In genomic region chr5:178477224-178478201, GRCh38 we compare ENCODE assay signal across 18 cellular contexts.
DNase-seq lines count a peak whose midpoint lies in the region; ATAC-seq and TF ChIP-seq lines count a peak whose summit lies in the region.
"Had no signal": no experiment of that assay in that cellular context is flagged by ENCODE, and none has a peak within 500 bp of the region (broad histone marks: within the 10 kb centered on the region; RNA-seq: fewer than 3 reads in every experiment).

No MANE protein-coding gene starts in this region.

- H3K27me3 Mint-ChIP-seq in CD14-positive monocyte (ENCODE audit: low read depth in 3 of 3) = peaks cover 0 to 5% (median 1%) of the 10 kb centered on the region in 3 donors
- H3K27me3 Mint-ChIP-seq in brain = peaks cover 18% of the 10 kb centered on the region
- no peaks in the 10 kb centered on the region for H3K27me3 Mint-ChIP-seq in nephron (ENCODE audit: low read depth)
- no peaks in the 10 kb centered on the region for H3K27me3 Mint-ChIP-seq in progenitor cell of endocrine pancreas
- no peaks in the 10 kb centered on the region for H3K27me3 Mint-ChIP-seq in activated CD4-positive, alpha-beta T cell treated with anti-CD3 and anti-CD28 coated beads, Interleukin-2, amount 10 ng/mL, durations not matched to agents 7 days and 5 days

- H3K4me1 Mint-ChIP-seq in CD14-positive monocyte (peaks cover 59% of the 10 kb centered on the region), brain (peaks cover 15% of the 10 kb centered on the region), nephron (peaks cover 25% of the 10 kb centered on the region), progenitor cell of endocrine pancreas (ENCODE audit: low read depth) (peaks cover 17% of the 10 kb centered on the region)
- H3K4me1 Mint-ChIP-seq in activated CD4-positive, alpha-beta T cell treated with anti-CD3 and anti-CD28 coated beads, Interleukin-2, amount 10 ng/mL, durations not matched to agents 7 days and 5 days = peaks cover 9% of the 10 kb centered on the region

- ATAC-seq in SK-N-SH treated with all-trans-retinoic acid at 6 μM for 48 hours (no peak), HG02885 (IDR thresholded peaks at IDR 0.05; ENCODE audit: poor library complexity, unreplicated experiment) (no peak)

- CTCF ChIA-PET in activated CD4-positive, alpha-beta T cell treated with anti-CD3 and anti-CD28 coated beads, Interleukin-2, amount 10 ng/mL, durations not matched to agents 7 days and 5 days (lab: Charles Lee) = no interaction called here

- H3K36me3 Mint-ChIP-seq in CD14-positive monocyte (peaks cover 0 to 2% of the 10 kb centered on the region in 2 donors), brain (no peaks in the 10 kb centered on the region), nephron (ENCODE audit: low read depth) (peaks cover 4% of the 10 kb centered on the region), progenitor cell of endocrine pancreas (ENCODE audit: insufficient read depth) (peaks cover 1% of the 10 kb centered on the region)
- no peaks in the 10 kb centered on the region for H3K36me3 Mint-ChIP-seq in activated CD4-positive, alpha-beta T cell treated with anti-CD3 and anti-CD28 coated beads, Interleukin-2, amount 10 ng/mL, durations not matched to agents 7 days and 5 days (ENCODE audit: low read depth)

- no peak for TF ChIP-seq CTCF in CD14-positive monocyte (IDR thresholded peaks at IDR 0.05)
- TF ChIP-seq CTCF in brain (conservative IDR thresholded peaks at IDR 0.05) = no peak
- no peak for TF ChIP-seq CTCF in nephron (IDR thresholded peaks at IDR 0.05; ENCODE audit: unreplicated experiment in 3 of 3)
- TF ChIP-seq CTCF in progenitor cell of endocrine pancreas (IDR thresholded peaks at IDR 0.05; ENCODE audit: unreplicated experiment) = no peak

- POLR2A ChIA-PET in activated CD4-positive, alpha-beta T cell treated with anti-CD3 and anti-CD28 coated beads, Interleukin-2, amount 10 ng/mL, durations not matched to agents 7 days and 5 days (lab: Charles Lee) = no interaction called here

- H3K9me3 Mint-ChIP-seq in CD14-positive monocyte (no peaks in the 10 kb centered on the region), brain (peaks cover 0 to 17% (median 6%) of the 10 kb centered on the region in 5 experiments), nephron (peaks cover 11% of the 10 kb centered on the region), progenitor cell of endocrine pancreas (ENCODE audit: low read depth) (peaks cover 8% of the 10 kb centered on the region)
- H3K9me3 Mint-ChIP-seq in activated CD4-positive, alpha-beta T cell treated with anti-CD3 and anti-CD28 coated beads, Interleukin-2, amount 10 ng/mL, durations not matched to agents 7 days and 5 days = no peaks in the 10 kb centered on the region

- intact Hi-C loops in CD14-positive monocyte (cut with micrococcal nuclease) = no loop called here

- H3K27ac Mint-ChIP-seq in CD14-positive monocyte (peak overlapping the region; percentile 76 to 95 (median 88)), brain (peak overlapping the region in 3 of 5 experiments; percentile 17 to 45 (median 28)), nephron (peak overlapping the region; percentile 12 to 67 (median 47)), progenitor cell of endocrine pancreas (no peak overlapping the region)
- no peak overlapping the region for H3K27ac Mint-ChIP-seq in activated CD4-positive, alpha-beta T cell treated with anti-CD3 and anti-CD28 coated beads, Interleukin-2, amount 10 ng/mL, durations not matched to agents 7 days and 5 days

- H3K4me3 Mint-ChIP-seq in CD14-positive monocyte = peak overlapping the region; percentile 68 to 71
- H3K4me3 Mint-ChIP-seq in brain = no peak overlapping the region
- H3K4me3 Mint-ChIP-seq in nephron = no peak overlapping the region
- H3K4me3 Mint-ChIP-seq in progenitor cell of endocrine pancreas (ENCODE audit: low read depth) = no peak overlapping the region
- no peak overlapping the region for H3K4me3 Mint-ChIP-seq in activated CD4-positive, alpha-beta T cell treated with anti-CD3 and anti-CD28 coated beads, Interleukin-2, amount 10 ng/mL, durations not matched to agents 7 days and 5 days

- DNase-seq in CD14-positive monocyte (ENCODE audit: low spot score) (no peak), NOMO-1 treated with DMSO at 0.1 percent for 48 hours (lab: John Stamatoyannopoulos, UW; ENCODE audit: unreplicated experiment) (peak; percentile 93), progenitor cell of endocrine pancreas (ENCODE audit: low spot score, unreplicated experiment) (no peak)
- DNase-seq in activated CD4-positive, alpha-beta T cell treated with anti-CD3 and anti-CD28 coated beads, Interleukin-2, amount 10 ng/mL, durations not matched to agents 7 days and 5 days = no peak
- DNase-seq: ACHN; activated CD4-positive, CD25-positive, alpha-beta regulatory T cell treated with anti-CD3 and anti-CD28 coated beads, Interleukin-2, amount 50 U/mL, for 72 hours; activated effector memory CD4-positive, alpha-beta T cell treated with anti-CD3 and anti-CD28 coated beads, Interleukin-2, amount 50 U/mL, for 16 hours; effector CD8-positive, alpha-beta T cell; heart right ventricle; islet precursor cell; MG63; NCI-H2029 treated with DMSO at 0.1 percent for 48 hours; NCI-H526; T-helper 1 cell had no signal

TF ChIP-seq in SK-N-SH treated with all-trans-retinoic acid at 6 μM for 48 hours, 23 proteins besides CTCF, POLR2A, EP300 and RAD21 (continues in another document):
- TF ChIP-seq SNAI2 (CRISPR knock-in tag; IDR thresholded peaks at IDR 0.05) = no peak
- TF ChIP-seq TOX (CRISPR knock-in tag; IDR thresholded peaks at IDR 0.05; ENCODE audit: borderline replicate concordance) = no peak
- no peak for TF ChIP-seq TCF4 (CRISPR knock-in tag; IDR thresholded peaks at IDR 0.05; ENCODE audit: borderline replicate concordance)
- TF ChIP-seq ZFP30 (CRISPR knock-in tag; IDR thresholded peaks at IDR 0.05) = no peak
- TF ChIP-seq, protein P1, sequence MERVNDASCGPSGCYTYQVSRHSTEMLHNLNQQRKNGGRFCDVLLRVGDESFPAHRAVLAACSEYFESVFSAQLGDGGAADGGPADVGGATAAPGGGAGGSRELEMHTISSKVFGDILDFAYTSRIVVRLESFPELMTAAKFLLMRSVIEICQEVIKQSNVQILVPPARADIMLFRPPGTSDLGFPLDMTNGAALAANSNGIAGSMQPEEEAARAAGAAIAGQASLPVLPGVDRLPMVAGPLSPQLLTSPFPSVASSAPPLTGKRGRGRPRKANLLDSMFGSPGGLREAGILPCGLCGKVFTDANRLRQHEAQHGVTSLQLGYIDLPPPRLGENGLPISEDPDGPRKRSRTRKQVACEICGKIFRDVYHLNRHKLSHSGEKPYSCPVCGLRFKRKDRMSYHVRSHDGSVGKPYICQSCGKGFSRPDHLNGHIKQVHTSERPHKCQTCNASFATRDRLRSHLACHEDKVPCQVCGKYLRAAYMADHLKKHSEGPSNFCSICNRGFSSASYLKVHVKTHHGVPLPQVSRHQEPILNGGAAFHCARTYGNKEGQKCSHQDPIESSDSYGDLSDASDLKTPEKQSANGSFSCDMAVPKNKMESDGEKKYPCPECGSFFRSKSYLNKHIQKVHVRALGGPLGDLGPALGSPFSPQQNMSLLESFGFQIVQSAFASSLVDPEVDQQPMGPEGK (CRISPR knock-in tag; IDR thresholded peaks at IDR 0.05; ENCODE audit: borderline replicate concordance) = no peak
- TF ChIP-seq, protein P2, sequence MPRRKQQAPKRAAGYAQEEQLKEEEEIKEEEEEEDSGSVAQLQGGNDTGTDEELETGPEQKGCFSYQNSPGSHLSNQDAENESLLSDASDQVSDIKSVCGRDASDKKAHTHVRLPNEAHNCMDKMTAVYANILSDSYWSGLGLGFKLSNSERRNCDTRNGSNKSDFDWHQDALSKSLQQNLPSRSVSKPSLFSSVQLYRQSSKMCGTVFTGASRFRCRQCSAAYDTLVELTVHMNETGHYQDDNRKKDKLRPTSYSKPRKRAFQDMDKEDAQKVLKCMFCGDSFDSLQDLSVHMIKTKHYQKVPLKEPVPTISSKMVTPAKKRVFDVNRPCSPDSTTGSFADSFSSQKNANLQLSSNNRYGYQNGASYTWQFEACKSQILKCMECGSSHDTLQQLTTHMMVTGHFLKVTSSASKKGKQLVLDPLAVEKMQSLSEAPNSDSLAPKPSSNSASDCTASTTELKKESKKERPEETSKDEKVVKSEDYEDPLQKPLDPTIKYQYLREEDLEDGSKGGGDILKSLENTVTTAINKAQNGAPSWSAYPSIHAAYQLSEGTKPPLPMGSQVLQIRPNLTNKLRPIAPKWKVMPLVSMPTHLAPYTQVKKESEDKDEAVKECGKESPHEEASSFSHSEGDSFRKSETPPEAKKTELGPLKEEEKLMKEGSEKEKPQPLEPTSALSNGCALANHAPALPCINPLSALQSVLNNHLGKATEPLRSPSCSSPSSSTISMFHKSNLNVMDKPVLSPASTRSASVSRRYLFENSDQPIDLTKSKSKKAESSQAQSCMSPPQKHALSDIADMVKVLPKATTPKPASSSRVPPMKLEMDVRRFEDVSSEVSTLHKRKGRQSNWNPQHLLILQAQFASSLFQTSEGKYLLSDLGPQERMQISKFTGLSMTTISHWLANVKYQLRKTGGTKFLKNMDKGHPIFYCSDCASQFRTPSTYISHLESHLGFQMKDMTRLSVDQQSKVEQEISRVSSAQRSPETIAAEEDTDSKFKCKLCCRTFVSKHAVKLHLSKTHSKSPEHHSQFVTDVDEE (CRISPR knock-in tag; IDR thresholded peaks at IDR 0.05) = no peak
- TF ChIP-seq GLIS3 (CRISPR knock-in tag; IDR thresholded peaks at IDR 0.05) = no peak
- no peak for TF ChIP-seq PPARA (CRISPR knock-in tag; IDR thresholded peaks at IDR 0.05; ENCODE audit: borderline replicate concordance)
- no peak for TF ChIP-seq CSRNP3 (CRISPR knock-in tag; IDR thresholded peaks at IDR 0.05)
- TF ChIP-seq ZNF70 (CRISPR knock-in tag; IDR thresholded peaks at IDR 0.05) = no peak
- no peak for TF ChIP-seq OSR1 (CRISPR knock-in tag; IDR thresholded peaks at IDR 0.05)
- no peak for TF ChIP-seq ARNTL (CRISPR knock-in tag; IDR thresholded peaks at IDR 0.05; ENCODE audit: borderline replicate concordance, low read depth)
- TF ChIP-seq ISL1 (CRISPR knock-in tag; IDR thresholded peaks at IDR 0.05) = no peak
- no peak for TF ChIP-seq ZNF565 (CRISPR knock-in tag; conservative IDR thresholded peaks at IDR 0.05; ENCODE audit: low read depth)
- no peak for TF ChIP-seq ZFP3 (CRISPR knock-in tag; IDR thresholded peaks at IDR 0.05)

Comparison
In these comparisons a context has a peak if more than half of its experiments do, and no peak if none do; other contexts are left out.
1. H3K27ac Mint-ChIP-seq: peak in CD14-positive monocyte (7 of 7), brain (3 of 5) and nephron (3 of 3); none in progenitor cell of endocrine pancreas (single experiment) and activated CD4-positive, alpha-beta T cell treated with anti-CD3 and anti-CD28 coated beads, Interleukin-2, amount 10 ng/mL, durations not matched to agents 7 days and 5 days (single experiment).
2. H3K4me3 Mint-ChIP-seq: peak in CD14-positive monocyte (2 of 2); none in brain (0 of 5), nephron (0 of 3), progenitor cell of endocrine pancreas (single experiment) and activated CD4-positive, alpha-beta T cell treated with anti-CD3 and anti-CD28 coated beads, Interleukin-2, amount 10 ng/mL, durations not matched to agents 7 days and 5 days (single experiment).